Comparison of ENCODE assay signal across 20 cellular contexts in genomic region chr5:178111925-178112324, GRCh38. TPM values are rescaled to one million over a fixed set of nuclear protein-coding genes. Genes with fewer than 3 reads are reported as not detected.
A peak's percentile ranks its signal among the peaks of the same experiment; 100 is the strongest.
DNase-seq lines count a peak whose midpoint lies in the region; ATAC-seq and TF ChIP-seq lines count a peak whose summit lies in the region.
"Had no signal": no experiment of that assay in that cellular context is flagged by ENCODE, and none has a peak within 500 bp of the region (broad histone marks: within the 10 kb centered on the region; RNA-seq: fewer than 3 reads in every experiment).

No MANE protein-coding gene starts in this region.

- no peak for TF ChIP-seq CTCF in neural progenitor cell (IDR thresholded peaks at IDR 0.05)

- H3K36me3 ChIP-seq in SK-N-MC (ENCODE audit: insufficient read depth, low read length) (no peaks in the 10 kb centered on the region), neural progenitor cell (no peaks in the 10 kb centered on the region)
- H3K36me3 ChIP-seq: thoracic aorta had no signal

- ATAC-seq in GM18498 (IDR thresholded peaks at IDR 0.05; ENCODE audit: unreplicated experiment): no peak
- ATAC-seq: GM23338 had no signal

- H3K36me3 Mint-ChIP-seq in neural progenitor cell: no peaks in the 10 kb centered on the region

- H3K4me1 ChIP-seq in neural progenitor cell: peaks cover 32% of the 10 kb centered on the region

- H3K27ac ChIP-seq in SK-N-MC: no peak overlapping the region
- peak overlapping the region; percentile 6 for H3K27ac ChIP-seq in epithelial cell of prostate
- no peak overlapping the region for H3K27ac ChIP-seq in neural progenitor cell
- H3K27ac ChIP-seq: C4-2B, thoracic aorta had no signal

- no peaks in the 10 kb centered on the region for H3K9me3 Mint-ChIP-seq in neural progenitor cell
- H3K9me3 Mint-ChIP-seq: activated naive CD4-positive, alpha-beta T cell treated with anti-CD3 and anti-CD28 coated beads, Interleukin-2, amount 10 ng/mL, durations not matched to agents 7 days and 5 days; dendritic cell treated with granulocyte-macrophage colony-stimulating factor and Interleukin-4, amounts not matched to agents 40 ng/mL and 50 ng/mL, for 4 days had no signal

- H3K4me3 ChIP-seq in SK-N-MC: no peak overlapping the region
- H3K4me3 ChIP-seq in neural progenitor cell: no peak overlapping the region
- H3K4me3 ChIP-seq: thoracic aorta had no signal

- peaks cover 40% of the 10 kb centered on the region for H3K4me1 Mint-ChIP-seq in neural progenitor cell

- H3K9me3 ChIP-seq in SK-N-MC (ENCODE audit: low read depth, low read length) (no peaks in the 10 kb centered on the region), neural progenitor cell (ENCODE audit: low read depth) (no peaks in the 10 kb centered on the region)
- H3K9me3 ChIP-seq: thoracic aorta had no signal

- no peak overlapping the region for H2AFZ ChIP-seq in neural progenitor cell (replicated peaks)
- H2AFZ ChIP-seq: GM23338 had no signal

- no peak overlapping the region for H3K4me2 ChIP-seq in neural progenitor cell

- peaks cover 12% of the 10 kb centered on the region for H3K27me3 ChIP-seq in neural progenitor cell

- no peak overlapping the region for H3K9ac ChIP-seq in SK-N-MC (ENCODE audit: insufficient read length)
- no peak overlapping the region for H3K9ac ChIP-seq in neural progenitor cell

- peak overlapping the region; percentile 9 for H3K4me3 Mint-ChIP-seq in neural progenitor cell
- H3K4me3 Mint-ChIP-seq: dendritic cell treated with granulocyte-macrophage colony-stimulating factor and Interleukin-4, amounts not matched to agents 40 ng/mL and 50 ng/mL, for 4 days had no signal

- peak overlapping the region; percentile 53 for H3K27ac Mint-ChIP-seq in neural progenitor cell
- H3K27ac Mint-ChIP-seq: activated naive CD4-positive, alpha-beta T cell treated with anti-CD3 and anti-CD28 coated beads, Interleukin-2, amount 10 ng/mL, durations not matched to agents 7 days and 5 days; dendritic cell treated with granulocyte-macrophage colony-stimulating factor and Interleukin-4, amounts not matched to agents 40 ng/mL and 50 ng/mL, for 4 days; GM23338; nephron progenitor cell had no signal

- intact Hi-C loops in head of caudate nucleus (cut with DNase I): no loop called here

- peaks cover 26% of the 10 kb centered on the region for H3K79me2 ChIP-seq in neural progenitor cell (ENCODE audit: low read depth)

- H3F3A ChIP-seq in neural progenitor cell (ENCODE audit: low read depth): peaks cover 57% of the 10 kb centered on the region

- H3K27me3 Mint-ChIP-seq in neural progenitor cell (ENCODE audit: insufficient read depth, low read depth): peaks cover 13% of the 10 kb centered on the region

- H4K20me1 ChIP-seq in neural progenitor cell (ENCODE audit: low read depth): peaks cover 24% of the 10 kb centered on the region

- DNase-seq in EH (ENCODE audit: low read depth) (peak; percentile 23), SK-N-MC (ENCODE audit: low read depth, low spot score) (peak; percentile 24), epithelial cell of prostate (ENCODE audit: low read depth, low spot score) (no peak), neural progenitor cell (ENCODE audit: low spot score) (no peak), NCI-H1417 treated with DMSO at 0.1 percent for 48 hours (lab: John Stamatoyannopoulos, UW) (no peak), NCI-H1417 (lab: John Stamatoyannopoulos, UW) (no peak), head of caudate nucleus (no peak)
- DNase-seq: activated CD4-positive, alpha-beta T cell treated with anti-CD3 and anti-CD28 coated beads, Interleukin-2, amount 50 U/mL, for 4 hours; activated naive CD4-positive, alpha-beta T cell treated with anti-CD3 and anti-CD28 coated beads, Interleukin-2, amount 10 ng/mL, durations not matched to agents 7 days and 5 days; erythroblast; hypothalamus; midbrain; NCI-H2029; NCI-H510A treated with DMSO at 0.1 percent for 48 hours; nephron progenitor cell had no signal

RNA-seq across cellular contexts. Expression of gene N4BP3, which starts 1.4 kb away (rescaled TPM):
- 4.1 and 12.8 TPM in 2 replicates for total RNA-seq in neural progenitor cell (ENCODE audit: low replicate concordance)

RNA-seq across cellular contexts. Expression of gene RMND5B, which starts 18.9 kb away (rescaled TPM):
- total RNA-seq in neural progenitor cell (ENCODE audit: low replicate concordance): 25.3 and 25.5 TPM in 2 replicates

RNA-seq across cellular contexts. Expression of gene NHP2, which starts 41.8 kb away (rescaled TPM):
- total RNA-seq in neural progenitor cell (ENCODE audit: low replicate concordance): 357 and 380 TPM in 2 replicates

Comparison
In these comparisons a context has a peak if more than half of its experiments do, and no peak if none do; other contexts are left out.
1. DNase-seq: peak in EH (single experiment) and SK-N-MC (single experiment); none in epithelial cell of prostate (single experiment), neural progenitor cell (single experiment), NCI-H1417 treated with DMSO at 0.1 percent for 48 hours (single experiment), NCI-H1417 (0 of 3) and head of caudate nucleus (0 of 42).